8 cellular contexts compared by ENCODE assay signal in the genomic region with DNA sequence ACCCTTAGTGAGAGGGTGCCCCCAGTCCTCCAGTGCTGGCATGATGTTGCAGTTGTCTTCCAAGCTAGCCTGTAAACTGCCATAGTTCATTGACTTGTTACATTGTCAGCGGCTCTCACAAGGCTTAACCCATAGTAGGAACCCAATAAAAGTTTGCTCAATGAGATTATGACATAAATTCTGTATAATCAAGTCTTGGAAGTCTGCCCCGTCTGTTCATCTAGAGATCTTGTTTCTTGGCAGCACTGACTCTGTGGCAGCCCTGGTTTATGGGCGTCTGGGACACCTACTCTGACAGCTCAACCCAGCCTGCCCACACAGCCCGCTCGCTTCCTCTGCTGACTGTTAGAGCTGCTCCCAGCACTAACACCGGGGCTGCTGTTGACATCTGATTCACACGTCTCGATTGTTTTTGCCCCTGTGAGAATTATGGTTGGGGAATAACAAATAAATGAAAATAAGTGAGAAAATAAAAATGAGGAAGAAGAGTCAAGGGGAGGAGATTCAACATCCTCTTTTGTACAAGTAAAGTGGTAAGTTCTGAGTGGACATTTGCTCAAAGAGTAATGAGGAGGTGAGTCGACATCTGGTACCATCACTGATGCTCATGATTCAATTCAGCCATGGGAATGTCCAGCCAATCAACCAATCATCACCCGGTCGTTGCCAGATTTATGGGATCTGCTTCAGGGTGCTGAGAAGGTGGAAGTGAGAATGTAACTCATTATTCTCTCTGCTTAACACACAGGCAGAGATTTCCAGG.
A peak's percentile ranks its signal among the peaks of the same experiment; 100 is the strongest.
DNase-seq lines count a peak whose midpoint lies in the region; ATAC-seq and TF ChIP-seq lines count a peak whose summit lies in the region.

No MANE protein-coding gene starts in this region.

- no peaks in the 10 kb centered on the region for H3K27me3 ChIP-seq in tibial artery

- DNase-seq in NCI-H446 treated with DMSO at 0.1 percent for 48 hours (lab: John Stamatoyannopoulos, UW) (peak; percentile 22), iPS-NIHi11 (ENCODE audit: low spot score) (no peak), tibial artery (no peak)
- peak; percentile 24 for DNase-seq in activated naive CD8-positive, alpha-beta T cell treated with anti-CD3 and anti-CD28 coated beads for 36 hours
- peak; percentile 21 to 24 for DNase-seq in stimulated activated CD4-positive, alpha-beta T cell treated with anti-CD3 and anti-CD28 coated beads, Interleukin-4, amount 100 ng/mL, for 48 hours (ENCODE audit: low read depth in 2 of 2)

- H3K9me3 ChIP-seq in tibial artery: peaks cover 0 to 3% (median 0%) of the 10 kb centered on the region in 3 donors

- no peak for TF ChIP-seq CTCF in tibial artery (IDR thresholded peaks at IDR 0.05)

- H3K4me3 Mint-ChIP-seq in activated naive CD8-positive, alpha-beta T cell treated with anti-CD3 and anti-CD28 coated beads for 36 hours: no peak overlapping the region

- peaks cover 0 to 3% (median under 1%) of the 10 kb centered on the region in 4 donors for H3K4me1 ChIP-seq in tibial artery

- peaks cover 5% of the 10 kb centered on the region for H3K36me3 Mint-ChIP-seq in activated naive CD8-positive, alpha-beta T cell treated with anti-CD3 and anti-CD28 coated beads for 36 hours

- intact Hi-C loops in tibial artery (cut with DNase I; ENCODE audit: low total_unique reads): no loop called here

- no peak overlapping the region for H3K27ac ChIP-seq in tibial artery

- H3K36me3 ChIP-seq in tibial artery: no peaks in the 10 kb centered on the region

- H3K4me1 Mint-ChIP-seq in activated naive CD8-positive, alpha-beta T cell treated with anti-CD3 and anti-CD28 coated beads for 36 hours: peaks cover 7% of the 10 kb centered on the region

- no peak overlapping the region for H3K4me3 ChIP-seq in tibial artery

- H3K27ac Mint-ChIP-seq in activated naive CD8-positive, alpha-beta T cell treated with anti-CD3 and anti-CD28 coated beads for 36 hours: no peak overlapping the region

- H3K27me3 Mint-ChIP-seq in activated naive CD8-positive, alpha-beta T cell treated with anti-CD3 and anti-CD28 coated beads for 36 hours: peaks cover 20% of the 10 kb centered on the region

- ATAC-seq in GM18867 (IDR thresholded peaks at IDR 0.05; ENCODE audit: unreplicated experiment) (peak; percentile 96), GM18907 (IDR thresholded peaks at IDR 0.05; ENCODE audit: unreplicated experiment) (no peak), HG03135 (IDR thresholded peaks at IDR 0.05; ENCODE audit: unreplicated experiment) (no peak)

- peaks cover 20% of the 10 kb centered on the region for H3K9me3 Mint-ChIP-seq in activated naive CD8-positive, alpha-beta T cell treated with anti-CD3 and anti-CD28 coated beads for 36 hours

Comparison
In these comparisons a context has a peak if more than half of its experiments do, and no peak if none do; other contexts are left out.
1. DNase-seq: peak in NCI-H446 treated with DMSO at 0.1 percent for 48 hours (single experiment), activated naive CD8-positive, alpha-beta T cell treated with anti-CD3 and anti-CD28 coated beads for 36 hours (single experiment) and stimulated activated CD4-positive, alpha-beta T cell treated with anti-CD3 and anti-CD28 coated beads, Interleukin-4, amount 100 ng/mL, for 48 hours (2 of 2); none in iPS-NIHi11 (single experiment) and tibial artery (0 of 2).